22 cellular contexts compared by ENCODE assay signal in genomic region chr12:91267039-91267438, GRCh38.
DNase-seq lines count a peak whose midpoint lies in the region; FAIRE-seq and TF ChIP-seq lines count a peak whose summit lies in the region.
"Had no signal": no experiment of that assay in that cellular context is flagged by ENCODE, and none has a peak within 500 bp of the region (broad histone marks: within the 10 kb centered on the region; RNA-seq: fewer than 3 reads in every experiment).

No MANE protein-coding gene starts in this region.

- H3K36me3 ChIP-seq in bronchial epithelial cell (ENCODE audit: control insufficient read depth, insufficient read depth, low read length), result no peaks in the 10 kb centered on the region
- H3K36me3 ChIP-seq in smooth muscle cell (ENCODE audit: low read depth), result no peaks in the 10 kb centered on the region
- no peaks in the 10 kb centered on the region for H3K36me3 ChIP-seq in WERI-Rb-1
- H3K36me3 ChIP-seq: BLaER1, HAP-1 had no signal

- H3K9me3 Mint-ChIP-seq in mesothelial cell of epicardium, result peaks cover 16% of the 10 kb centered on the region
- H3K9me3 Mint-ChIP-seq: CD4-positive, CD25-positive, alpha-beta regulatory T cell; CD8-positive, alpha-beta T cell; HFFc6 had no signal

- peak; percentile 17 for DNase-seq in bronchial epithelial cell (ENCODE audit: low read depth)
- no peak for DNase-seq in mesothelial cell of epicardium (ENCODE audit: low spot score in 2 of 2, unreplicated experiment in 2 of 2)
- no peak for DNase-seq in smooth muscle cell (lab: John Stamatoyannopoulos, UW; ENCODE audit: unreplicated experiment)
- DNase-seq in iPS-NIHi7 (ENCODE audit: extremely low spot score), result no peak
- no peak for DNase-seq in MV-4-11 (lab: John Stamatoyannopoulos, UW)
- DNase-seq in WERI-Rb-1, result no peak
- DNase-seq: Caco-2; CD4-positive, CD25-positive, alpha-beta regulatory T cell; CD8-positive, alpha-beta T cell; DMS153; DND-41; GOT3; HFFc6 had no signal

- peaks cover 45% of the 10 kb centered on the region for H3K4me1 Mint-ChIP-seq in mesothelial cell of epicardium
- H3K4me1 Mint-ChIP-seq: B cell; CD4-positive, CD25-positive, alpha-beta regulatory T cell had no signal

- no peaks in the 10 kb centered on the region for H3K9me3 ChIP-seq in smooth muscle cell (replicated peaks; ENCODE audit: low read depth)
- H3K9me3 ChIP-seq in WERI-Rb-1 (ENCODE audit: severe bottlenecking), result no peaks in the 10 kb centered on the region
- H3K9me3 ChIP-seq: BLaER1, Caco-2, HAP-1 had no signal

- H3K27me3 Mint-ChIP-seq in mesothelial cell of epicardium (ENCODE audit: low read depth), result no peaks in the 10 kb centered on the region
- H3K27me3 Mint-ChIP-seq: CD4-positive, CD25-positive, alpha-beta regulatory T cell had no signal

- no peaks in the 10 kb centered on the region for H3F3A ChIP-seq in smooth muscle cell (ENCODE audit: low read depth)

- H3K4me1 ChIP-seq in smooth muscle cell (ENCODE audit: low read depth), result no peaks in the 10 kb centered on the region
- H3K4me1 ChIP-seq: BLaER1, Caco-2, HAP-1 had no signal

- TF ChIP-seq CTCF in bronchial epithelial cell (IDR thresholded peaks at IDR 0.05; ENCODE audit: insufficient read depth, low read length, severe bottlenecking) (no peak), mesothelial cell of epicardium (IDR thresholded peaks at IDR 0.05; ENCODE audit: unreplicated experiment) (no peak), smooth muscle cell (IDR thresholded peaks at IDR 0.05; ENCODE audit: borderline replicate concordance, insufficient read depth, poor library complexity, severe bottlenecking) (no peak), WERI-Rb-1 (IDR thresholded peaks at IDR 0.05; ENCODE audit: low read depth, low read length) (no peak)

- H3K79me2 ChIP-seq in smooth muscle cell (ENCODE audit: low read depth), result no peaks in the 10 kb centered on the region

- no peak overlapping the region for H3K9ac ChIP-seq in smooth muscle cell (ENCODE audit: low read depth)
- H3K9ac ChIP-seq: BLaER1 had no signal

- no peaks in the 10 kb centered on the region for H3K36me3 Mint-ChIP-seq in mesothelial cell of epicardium
- H3K36me3 Mint-ChIP-seq: CD4-positive, CD25-positive, alpha-beta regulatory T cell; CD8-positive, alpha-beta T cell had no signal

- H3K27ac ChIP-seq in smooth muscle cell (ENCODE audit: low read depth) (no peak overlapping the region), WERI-Rb-1 (no peak overlapping the region)
- H3K27ac ChIP-seq: 22Rv1, BLaER1, C4-2B had no signal

- no peak overlapping the region for H3K4me2 ChIP-seq in smooth muscle cell
- H3K4me2 ChIP-seq: BLaER1 had no signal

- H3K27ac Mint-ChIP-seq in mesothelial cell of epicardium, result peak overlapping the region; percentile 79
- H3K27ac Mint-ChIP-seq: B cell; CD8-positive, alpha-beta T cell; HFFc6 had no signal

- peak overlapping the region; percentile 10 for H2AFZ ChIP-seq in smooth muscle cell (ENCODE audit: low read depth)

- H4K20me1 ChIP-seq in smooth muscle cell (ENCODE audit: low read depth), result no peaks in the 10 kb centered on the region
- H4K20me1 ChIP-seq: BLaER1 had no signal

- FAIRE-seq in bronchial epithelial cell (lab: Jason Lieb, UNC), result no peak
- FAIRE-seq: A204.1, G401.6, GM12892, H54 had no signal

- H3K4me3 ChIP-seq in bronchial epithelial cell (ENCODE audit: low read depth, low read length), result no peak overlapping the region
- H3K4me3 ChIP-seq in smooth muscle cell, result no peak overlapping the region
- no peak overlapping the region for H3K4me3 ChIP-seq in WERI-Rb-1 (ENCODE audit: low read depth, low read length)
- H3K4me3 ChIP-seq: BLaER1, HAP-1 had no signal

- no peak overlapping the region for H3K4me3 Mint-ChIP-seq in mesothelial cell of epicardium
- H3K4me3 Mint-ChIP-seq: B cell; CD4-positive, CD25-positive, alpha-beta regulatory T cell; CD8-positive, alpha-beta T cell; HFFc6 had no signal

- no peaks in the 10 kb centered on the region for H3K27me3 ChIP-seq in bronchial epithelial cell (ENCODE audit: control insufficient read depth, insufficient read depth, low read length)
- H3K27me3 ChIP-seq in smooth muscle cell (ENCODE audit: low read depth), result no peaks in the 10 kb centered on the region
- no peaks in the 10 kb centered on the region for H3K27me3 ChIP-seq in WERI-Rb-1 (ENCODE audit: insufficient read depth, low read depth, severe bottlenecking)
- H3K27me3 ChIP-seq: BLaER1 had no signal
